ENCODE assay signal across 17 cellular contexts in genomic region chr12:108080363-108080762, GRCh38. TPM values are rescaled to one million over a fixed set of nuclear protein-coding genes. Genes with fewer than 3 reads are reported as not detected.
"Had no signal": no experiment of that assay in that cellular context is flagged by ENCODE, and none has a peak within 500 bp of the region (broad histone marks: within the 10 kb centered on the region; RNA-seq: fewer than 3 reads in every experiment).

No MANE protein-coding gene starts in this region.

- DNase-seq: activated B cell treated with CpG ODN at 0.5 μM for 24 hours; activated CD4-positive, alpha-beta T cell treated with anti-CD3 and anti-CD28 coated beads for 48 hours; activated CD8-positive, alpha-beta T cell treated with anti-CD3 and anti-CD28 coated beads for 36 hours; activated effector memory CD4-positive, alpha-beta T cell treated with Interleukin-2 at 50 U/mL for 16 hours; activated T-cell treated with anti-CD3 and anti-CD28 coated beads, Interleukin-2, amount 50 U/mL, for 4 hours; adrenal gland; heart left ventricle; left cardiac atrium; midbrain; psoas muscle; stimulated activated naive CD8-positive, alpha-beta T cell treated with anti-CD3 and anti-CD28 coated beads, Interleukin-15, amount 100 ng/mL, for 72 hours had no signal

- H3K36me3 Mint-ChIP-seq: activated naive CD4-positive, alpha-beta T cell treated with anti-CD3 and anti-CD28 coated beads, Interleukin-2, amount 50 U/mL, for 24 hours had no signal

- H3K4me3 ChIP-seq: adrenal gland, cardiac muscle cell, heart left ventricle, lung, psoas muscle had no signal

- H3K27me3 ChIP-seq: adrenal gland, cardiac muscle cell had no signal

- H3K4me3 Mint-ChIP-seq: activated B cell treated with CpG ODN at 0.5 μM for 24 hours; activated CD8-positive, alpha-beta T cell treated with anti-CD3 and anti-CD28 coated beads for 36 hours; activated naive CD4-positive, alpha-beta T cell treated with anti-CD3 and anti-CD28 coated beads, Interleukin-2, amount 50 U/mL, for 24 hours; activated T-cell treated with anti-CD3 and anti-CD28 coated beads, Interleukin-2, amount 50 U/mL, for 4 hours; stimulated activated naive CD8-positive, alpha-beta T cell treated with anti-CD3 and anti-CD28 coated beads, Interleukin-15, amount 100 ng/mL, for 72 hours had no signal

- H3K4me1 Mint-ChIP-seq: activated B cell treated with CpG ODN at 0.5 μM for 24 hours; activated naive CD4-positive, alpha-beta T cell treated with anti-CD3 and anti-CD28 coated beads, Interleukin-2, amount 50 U/mL, for 24 hours; stimulated activated naive CD8-positive, alpha-beta T cell treated with anti-CD3 and anti-CD28 coated beads, Interleukin-15, amount 100 ng/mL, for 72 hours had no signal

- H3K4me1 ChIP-seq: adrenal gland, heart left ventricle, psoas muscle had no signal

- H3K36me3 ChIP-seq: adrenal gland, cardiac muscle cell, heart left ventricle had no signal

- H3K27ac Mint-ChIP-seq: activated B cell treated with CpG ODN at 0.5 μM for 24 hours; activated CD8-positive, alpha-beta T cell treated with anti-CD3 and anti-CD28 coated beads for 36 hours; activated naive CD4-positive, alpha-beta T cell treated with anti-CD3 and anti-CD28 coated beads, Interleukin-2, amount 50 U/mL, for 24 hours; stimulated activated naive CD8-positive, alpha-beta T cell treated with anti-CD3 and anti-CD28 coated beads, Interleukin-15, amount 100 ng/mL, for 72 hours had no signal

- H3K27ac ChIP-seq: adrenal gland, cardiac muscle cell, heart left ventricle, psoas muscle had no signal

- H3K9me3 ChIP-seq: adrenal gland, psoas muscle had no signal

- H3K9me3 Mint-ChIP-seq: activated naive CD4-positive, alpha-beta T cell treated with anti-CD3 and anti-CD28 coated beads, Interleukin-2, amount 50 U/mL, for 24 hours had no signal

RNA-seq across cellular contexts. Expression of gene WSCD2, which starts 48.7 kb away (rescaled TPM):
- total RNA-seq: activated CD8-positive, alpha-beta T cell treated with anti-CD3 and anti-CD28 coated beads for 36 hours; activated T-cell treated with anti-CD3 and anti-CD28 coated beads, Interleukin-2, amount 50 U/mL, for 4 hours; dermis microvascular lymphatic vessel endothelial cell; epithelial cell of proximal tubule; myocyte had no signal
